In the genomic region with DNA sequence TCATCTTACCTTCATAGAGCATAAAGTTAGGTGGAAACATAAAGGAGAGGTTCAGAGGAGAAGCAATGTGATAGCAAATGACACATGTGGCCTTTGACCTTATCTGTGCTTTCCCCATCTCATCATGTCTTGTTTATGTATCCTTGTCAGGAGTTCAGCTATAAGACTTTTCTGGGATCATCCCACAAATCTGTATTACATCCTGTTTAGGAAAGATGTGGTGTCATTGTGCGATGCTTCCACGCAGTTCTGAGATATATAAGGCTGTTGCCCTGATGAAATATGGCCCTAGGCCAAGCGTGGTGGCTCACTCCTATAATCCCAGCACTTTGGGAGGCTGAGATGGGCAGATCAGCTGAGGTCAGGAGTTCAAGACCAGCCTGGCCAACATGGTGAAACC, we compare ENCODE assay signal across 13 cellular contexts. TPM values are rescaled to one million over a fixed set of nuclear protein-coding genes. Genes with fewer than 3 reads are reported as not detected.
DNase-seq lines count a peak whose midpoint lies in the region; ATAC-seq and TF ChIP-seq lines count a peak whose summit lies in the region.
"Had no signal": no experiment of that assay in that cellular context is flagged by ENCODE, and none has a peak within 500 bp of the region (broad histone marks: within the 10 kb centered on the region; RNA-seq: fewer than 3 reads in every experiment).

No MANE protein-coding gene starts in this region.

- CTCF ChIA-PET in T-cell (lab: Charles Lee), result interaction anchor here (0.7 to 1.1 kb wide), 3 partner anchors 9 to 120 kb away, joined by 3 to 4 read pairs (median 3); no protein-coding TSS in a partner anchor

- H3K27ac Mint-ChIP-seq in T-cell, result peak overlapping the region; percentile 31 to 34
- no peak overlapping the region for H3K27ac Mint-ChIP-seq in glutamatergic neuron (ENCODE audit: unreplicated experiment)
- H3K27ac Mint-ChIP-seq: CD14-positive monocyte had no signal

- H3K9me3 Mint-ChIP-seq in T-cell, result no peaks in the 10 kb centered on the region
- H3K9me3 Mint-ChIP-seq in glutamatergic neuron (ENCODE audit: unreplicated experiment), result peaks cover 7% of the 10 kb centered on the region

- H3K4me3 Mint-ChIP-seq in T-cell (no peak overlapping the region), glutamatergic neuron (ENCODE audit: unreplicated experiment) (no peak overlapping the region)
- H3K4me3 Mint-ChIP-seq: CD14-positive monocyte had no signal

- H3K36me3 Mint-ChIP-seq in T-cell, result no peaks in the 10 kb centered on the region
- H3K36me3 Mint-ChIP-seq in glutamatergic neuron (ENCODE audit: unreplicated experiment), result no peaks in the 10 kb centered on the region
- H3K36me3 Mint-ChIP-seq: CD14-positive monocyte had no signal

- H3K27me3 Mint-ChIP-seq in T-cell (no peaks in the 10 kb centered on the region), glutamatergic neuron (ENCODE audit: unreplicated experiment) (no peaks in the 10 kb centered on the region)

- TF ChIP-seq CTCF in fibroblast of mammary gland (conservative IDR thresholded peaks at IDR 0.05; ENCODE audit: control insufficient read depth, insufficient read depth, low read depth, low read length) (no peak), glutamatergic neuron (IDR thresholded peaks at IDR 0.05; ENCODE audit: partially characterized antibody, unreplicated experiment) (no peak)

- peaks cover 68 to 86% (median 80%) of the 10 kb centered on the region in 3 donors for H3K4me1 Mint-ChIP-seq in T-cell
- H3K4me1 Mint-ChIP-seq in glutamatergic neuron (ENCODE audit: low read depth, unreplicated experiment), result peaks cover 30% of the 10 kb centered on the region

- no peak for ATAC-seq in T-cell (replicated peaks in 1 of 4)
- ATAC-seq: A549 had no signal

- intact Hi-C loops in cardiac septum (cut with DNase I), result no loop called here

- DNase-seq in ELR (ENCODE audit: low read depth) (peak; percentile 5), T-cell (no peak), fibroblast of mammary gland (ENCODE audit: low read depth) (peak; percentile 46), hypothalamus (lab: John Stamatoyannopoulos, UW) (no peak), cardiac septum (ENCODE audit: low spot score) (no peak), glutamatergic neuron (no peak), NCI-H2029 treated with DMSO at 0.1 percent for 48 hours (lab: John Stamatoyannopoulos, UW) (no peak)
- DNase-seq: BE2C, DMS53, GM23248, H7 had no signal

- no peak overlapping the region for H3K4me3 ChIP-seq in fibroblast of mammary gland (ENCODE audit: control insufficient read depth, low read depth, low read length)
- H3K4me3 ChIP-seq: A549, GM23248 had no signal

- POLR2A ChIA-PET in T-cell (lab: Charles Lee), result no interaction called here

RNA-seq across cellular contexts. Expression of a gene that starts 15.5 kb away (rescaled TPM):
- total RNA-seq in T-cell (10 to 100 TPM; 61.1 to 94.9 (median 81.8) TPM), cardiac septum (75.3 TPM), glutamatergic neuron (ENCODE audit: unreplicated experiment) (58.8 TPM)

Comparison
In these comparisons a context has a peak if more than half of its experiments do, and no peak if none do; other contexts are left out.
1. DNase-seq: peak in ELR (single experiment) and fibroblast of mammary gland (single experiment); none in T-cell (0 of 34), hypothalamus (0 of 51), cardiac septum (single experiment), glutamatergic neuron (single experiment) and NCI-H2029 treated with DMSO at 0.1 percent for 48 hours (single experiment).